Comparison of ENCODE assay signal across 17 cellular contexts in genomic region chr20:62787329-62787728, GRCh38.
"Had no signal": no experiment of that assay in that cellular context is flagged by ENCODE, and none has a peak within 500 bp of the region (broad histone marks: within the 10 kb centered on the region; RNA-seq: fewer than 3 reads in every experiment).

No MANE protein-coding gene starts in this region.

- H3K4me3 ChIP-seq: ascending aorta, esophagus squamous epithelium, lower lobe of right lung, right atrium auricular region, skin epidermis, transverse colon had no signal

- H3K27me3 ChIP-seq: ascending aorta, right atrium auricular region, transverse colon had no signal

- H3K27ac Mint-ChIP-seq: activated naive CD8-positive, alpha-beta T cell treated with anti-CD3 and anti-CD28 coated beads, Interleukin-2, amount 10 ng/mL, durations not matched to agents 7 days and 5 days; T-helper 1 cell treated with Interleukin-12 subunit alpha and Interleukin-12 subunit beta and Interleukin-4 antibody, amounts not matched to agents 30 μg/mL and 1 μg/mL, for 36 hours had no signal

- H3K27me3 Mint-ChIP-seq: naive thymus-derived CD8-positive, alpha-beta T cell had no signal

- H3K9me3 ChIP-seq: ascending aorta, esophagus squamous epithelium, lower lobe of right lung, right atrium auricular region, transverse colon had no signal

- DNase-seq: activated CD4-positive, alpha-beta T cell treated with anti-CD3 and anti-CD28 coated beads for 4 hours; activated CD8-positive, alpha-beta memory T cell treated with anti-CD3 and anti-CD28 coated beads for 24 hours; activated effector memory CD4-positive, alpha-beta T cell treated with anti-CD3 and anti-CD28 coated beads, Interleukin-2, amount 50 U/mL, for 16 hours; activated naive CD8-positive, alpha-beta T cell treated with anti-CD3 and anti-CD28 coated beads, Interleukin-2, amount 10 ng/mL, durations not matched to agents 7 days and 5 days; activated T-cell treated with anti-CD3 and anti-CD28 coated beads, Interleukin-2, amount 50 U/mL, for 1 hour; esophagus squamous epithelium; foreskin fibroblast; immature natural killer cell; lower lobe of right lung; naive thymus-derived CD8-positive, alpha-beta T cell; nucleus accumbens; transverse colon; WERI-Rb-1 had no signal

- H3K36me3 Mint-ChIP-seq: activated naive CD8-positive, alpha-beta T cell treated with anti-CD3 and anti-CD28 coated beads, Interleukin-2, amount 10 ng/mL, durations not matched to agents 7 days and 5 days; immature natural killer cell; naive thymus-derived CD8-positive, alpha-beta T cell had no signal

- ATAC-seq: lower lobe of right lung; naive thymus-derived CD8-positive, alpha-beta T cell had no signal

- H3K9me3 Mint-ChIP-seq: activated naive CD8-positive, alpha-beta T cell treated with anti-CD3 and anti-CD28 coated beads, Interleukin-2, amount 10 ng/mL, durations not matched to agents 7 days and 5 days; immature natural killer cell; naive thymus-derived CD8-positive, alpha-beta T cell; T-helper 1 cell treated with Interleukin-12 subunit alpha and Interleukin-12 subunit beta and Interleukin-4 antibody, amounts not matched to agents 30 μg/mL and 1 μg/mL, for 36 hours had no signal

- H3K4me3 Mint-ChIP-seq: activated naive CD8-positive, alpha-beta T cell treated with anti-CD3 and anti-CD28 coated beads, Interleukin-2, amount 10 ng/mL, durations not matched to agents 7 days and 5 days; immature natural killer cell; naive thymus-derived CD8-positive, alpha-beta T cell; T-helper 1 cell treated with Interleukin-12 subunit alpha and Interleukin-12 subunit beta and Interleukin-4 antibody, amounts not matched to agents 30 μg/mL and 1 μg/mL, for 36 hours had no signal

- H3K36me3 ChIP-seq: ascending aorta, esophagus squamous epithelium, lower lobe of right lung, right atrium auricular region, transverse colon, WERI-Rb-1 had no signal

- H3K27ac ChIP-seq: ascending aorta, esophagus squamous epithelium, lower lobe of right lung, right atrium auricular region, skin epidermis, transverse colon, WERI-Rb-1 had no signal
